Comparison of ENCODE assay signal across 21 cellular contexts in genomic region chr16:27718767-27719445, GRCh38.
DNase-seq lines count a peak whose midpoint lies in the region; ATAC-seq and TF ChIP-seq lines count a peak whose summit lies in the region.
"Had no signal": no experiment of that assay in that cellular context is flagged by ENCODE, and none has a peak within 500 bp of the region (broad histone marks: within the 10 kb centered on the region; RNA-seq: fewer than 3 reads in every experiment).

No MANE protein-coding gene starts in this region.

- no peak for TF ChIP-seq EP300 in SK-N-SH (IDR thresholded peaks at IDR 0.05; ENCODE audit: borderline replicate concordance in 1 of 2, low read depth in 1 of 2, low read length in 1 of 2)

- DNase-seq in SK-N-SH = peak; percentile 56
- peak; percentile 84 for DNase-seq in middle frontal gyrus (ENCODE audit: extremely low spot score, low spot score)
- DNase-seq in ACHN = no peak
- no peak for DNase-seq in NOMO-1 (lab: John Stamatoyannopoulos, UW; ENCODE audit: unreplicated experiment in 2 of 2)
- DNase-seq: activated T-cell treated with anti-CD3 and anti-CD28 coated beads, Interleukin-2, amount 50 U/mL, for 24 hours; COR-L47; GOT3; Karpas-422; mucosa of descending colon; NCI-H1436 treated with DMSO at 0.1 percent for 48 hours; NCI-H510A; PC-3; stimulated activated CD4-positive, alpha-beta T cell treated with anti-CD3 and anti-CD28 coated beads, Interleukin-4, amount 100 ng/mL, for 24 hours; stimulated activated naive B cell treated with anti-CD40 and anti-IgM and Interleukin-4, amounts not matched to agents 10 μg/mL and 1 μg/mL and 100 μg/mL, for 72 hours had no signal

- peaks cover 4 to 17% of the 10 kb centered on the region in 2 experiments for H3K36me3 ChIP-seq in SK-N-SH (replicated peaks in 1 of 2; ENCODE audit: control insufficient read depth in 1 of 2, insufficient read depth in 2 of 2, low read length in 1 of 2)
- no peaks in the 10 kb centered on the region for H3K36me3 ChIP-seq in ectodermal cell (ENCODE audit: control insufficient read depth, insufficient read depth, low read length)

- 72% methylated on average over 6 of the region's 7 CpGs for WGBS in SK-N-SH (ENCODE audit: low lambda C conversion rate)
- WGBS in ectodermal cell, 2 experiments = 35 to 42% methylated on average over 7 of the region's 7 CpGs

- H3K27me3 ChIP-seq in SK-N-SH (ENCODE audit: insufficient read depth) (no peaks in the 10 kb centered on the region), ectodermal cell (ENCODE audit: control insufficient read depth, insufficient read depth, low read length, poor library complexity, severe bottlenecking) (no peaks in the 10 kb centered on the region)
- H3K27me3 ChIP-seq: ascending aorta had no signal

- H3K4me1 ChIP-seq in SK-N-SH (ENCODE audit: control insufficient read depth in 1 of 2, insufficient read depth in 2 of 2, low read depth in 1 of 2, low read length in 1 of 2) (peaks cover 0 to 41% of the 10 kb centered on the region in 2 experiments; a peak in 2 of 4 replicates), ectodermal cell (ENCODE audit: control insufficient read depth, insufficient read depth, low read length) (peaks cover 32% of the 10 kb centered on the region)
- H3K4me1 ChIP-seq: ascending aorta had no signal

- H3K9me3 ChIP-seq in SK-N-SH = no peaks in the 10 kb centered on the region
- no peaks in the 10 kb centered on the region for H3K9me3 ChIP-seq in ectodermal cell (ENCODE audit: control insufficient read depth, low read length)
- H3K9me3 ChIP-seq: ascending aorta, mucosa of descending colon had no signal

- no peak overlapping the region for H2AFZ ChIP-seq in SK-N-SH (ENCODE audit: low read depth)

- TF ChIP-seq RAD21 in SK-N-SH (IDR thresholded peaks at IDR 0.05; ENCODE audit: low read length) = peak; percentile 22

- POLR2A ChIA-PET in SK-N-SH (lab: Yijun Ruan, JAX) = no interaction called here

- no peak overlapping the region for H3K4me2 ChIP-seq in SK-N-SH

- H3K79me2 ChIP-seq in SK-N-SH (ENCODE audit: insufficient read depth) = no peaks in the 10 kb centered on the region

- in situ Hi-C loops in ACHN (cut with HindIII; ENCODE audit: low pct_ligation_motif_present, low pct_unique_long_range_greater_than_20kb, low sequenced_read_pairs) = loop anchor here (25.0 kb wide), 1 partner anchor 118 kb away; no protein-coding TSS in a partner anchor

- H3K27ac ChIP-seq in SK-N-SH (ENCODE audit: low read depth in 2 of 2, low read length in 1 of 2) = peak overlapping the region in 1 of 2 experiments; percentile 65; a peak in 2 of 4 replicates
- peak overlapping the region; percentile 89 for H3K27ac ChIP-seq in ectodermal cell (ENCODE audit: insufficient read depth, low read depth, low read length, poor library complexity, severe bottlenecking)
- H3K27ac ChIP-seq in temporal lobe (ENCODE audit: low read depth, low read length) = peak overlapping the region; percentile 100
- H3K27ac ChIP-seq: ascending aorta had no signal

- TF ChIP-seq CTCF in SK-N-SH (IDR thresholded peaks at IDR 0.05) = no peak

- CTCF ChIA-PET in SK-N-SH (lab: Yijun Ruan, JAX) = interaction anchor here (1.0 to 1.7 kb wide), 4 partner anchors 11 to 79 kb away, joined by 3 to 4 read pairs (median 4); no protein-coding TSS in a partner anchor

- no peaks in the 10 kb centered on the region for H4K20me1 ChIP-seq in SK-N-SH (ENCODE audit: insufficient read depth)

- H3F3A ChIP-seq in SK-N-SH (replicated peaks; ENCODE audit: insufficient read depth) = no peaks in the 10 kb centered on the region

- H3K9ac ChIP-seq in SK-N-SH = no peak overlapping the region

- H3K4me3 ChIP-seq in SK-N-SH (ENCODE audit: low read depth in 2 of 2, low read length in 1 of 2) (no peak overlapping the region), ectodermal cell (ENCODE audit: insufficient read depth, low read depth, low read length) (no peak overlapping the region)
- H3K4me3 ChIP-seq: ascending aorta, mucosa of descending colon had no signal

- H3K9me2 ChIP-seq in SK-N-SH = no peaks in the 10 kb centered on the region

- ATAC-seq in SK-N-SH treated with all-trans-retinoic acid at 6 μM for 48 hours = no peak
- no peak for ATAC-seq in HG02885 (IDR thresholded peaks at IDR 0.05; ENCODE audit: poor library complexity, unreplicated experiment)
- ATAC-seq: activated CD4-positive, CD25-positive, alpha-beta regulatory T cell treated with anti-CD3 and anti-CD28 coated beads, Interleukin-2, amount 50 U/mL, for 24 hours; mucosa of descending colon; PC-3; right cardiac atrium; stimulated activated naive B cell treated with anti-CD40 and anti-IgM and Interleukin-4, amounts not matched to agents 10 μg/mL and 1 μg/mL and 100 μg/mL, for 72 hours had no signal

TF ChIP-seq in SK-N-SH, 30 proteins besides CTCF, POLR2A, EP300 and RAD21:
- TF ChIP-seq GATA2 (CRISPR knock-in tag; IDR thresholded peaks at IDR 0.05) = peak; percentile 81
- no peak for TF ChIP-seq TCF12 (IDR thresholded peaks at IDR 0.05)
- peak; percentile 53; the same call in 1 of the 2 replicates for TF ChIP-seq MXI1 (IDR thresholded peaks at IDR 0.05; ENCODE audit: low read depth, low read length)
TF ChIP-seq in SK-N-SH: peak in this region for 2.

TF ChIP-seq in SK-N-SH treated with all-trans-retinoic acid at 6 μM for 48 hours, 23 proteins besides CTCF, POLR2A, EP300 and RAD21 (continues in another document):
- TF ChIP-seq, protein P1, sequence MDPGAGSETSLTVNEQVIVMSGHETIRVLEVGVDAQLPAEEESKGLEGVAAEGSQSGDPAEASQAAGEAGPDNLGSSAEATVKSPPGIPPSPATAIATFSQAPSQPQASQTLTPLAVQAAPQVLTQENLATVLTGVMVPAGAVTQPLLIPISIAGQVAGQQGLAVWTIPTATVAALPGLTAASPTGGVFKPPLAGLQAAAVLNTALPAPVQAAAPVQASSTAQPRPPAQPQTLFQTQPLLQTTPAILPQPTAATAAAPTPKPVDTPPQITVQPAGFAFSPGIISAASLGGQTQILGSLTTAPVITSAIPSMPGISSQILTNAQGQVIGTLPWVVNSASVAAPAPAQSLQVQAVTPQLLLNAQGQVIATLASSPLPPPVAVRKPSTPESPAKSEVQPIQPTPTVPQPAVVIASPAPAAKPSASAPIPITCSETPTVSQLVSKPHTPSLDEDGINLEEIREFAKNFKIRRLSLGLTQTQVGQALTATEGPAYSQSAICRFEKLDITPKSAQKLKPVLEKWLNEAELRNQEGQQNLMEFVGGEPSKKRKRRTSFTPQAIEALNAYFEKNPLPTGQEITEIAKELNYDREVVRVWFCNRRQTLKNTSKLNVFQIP (CRISPR knock-in tag; IDR thresholded peaks at IDR 0.05; ENCODE audit: borderline replicate concordance, low read depth) = no peak
- TF ChIP-seq CSDC2 (CRISPR knock-in tag; IDR thresholded peaks at IDR 0.05) = no peak
- TF ChIP-seq ZNF8 (CRISPR knock-in tag; IDR thresholded peaks at IDR 0.05) = no peak
- TF ChIP-seq ZNF70 (CRISPR knock-in tag; IDR thresholded peaks at IDR 0.05) = no peak
- no peak for TF ChIP-seq TCF4 (CRISPR knock-in tag; IDR thresholded peaks at IDR 0.05; ENCODE audit: borderline replicate concordance)
- no peak for TF ChIP-seq OSR1 (CRISPR knock-in tag; IDR thresholded peaks at IDR 0.05)
- TF ChIP-seq CREB5 (CRISPR knock-in tag; IDR thresholded peaks at IDR 0.05; ENCODE audit: low read depth) = no peak
- TF ChIP-seq BACH2 (CRISPR knock-in tag; IDR thresholded peaks at IDR 0.05; ENCODE audit: borderline replicate concordance) = no peak
- no peak for TF ChIP-seq GLIS3 (CRISPR knock-in tag; IDR thresholded peaks at IDR 0.05)
- TF ChIP-seq ARNTL (CRISPR knock-in tag; IDR thresholded peaks at IDR 0.05; ENCODE audit: borderline replicate concordance, low read depth) = no peak
- TF ChIP-seq ZNF565 (CRISPR knock-in tag; conservative IDR thresholded peaks at IDR 0.05; ENCODE audit: low read depth) = no peak
- TF ChIP-seq, protein P2, sequence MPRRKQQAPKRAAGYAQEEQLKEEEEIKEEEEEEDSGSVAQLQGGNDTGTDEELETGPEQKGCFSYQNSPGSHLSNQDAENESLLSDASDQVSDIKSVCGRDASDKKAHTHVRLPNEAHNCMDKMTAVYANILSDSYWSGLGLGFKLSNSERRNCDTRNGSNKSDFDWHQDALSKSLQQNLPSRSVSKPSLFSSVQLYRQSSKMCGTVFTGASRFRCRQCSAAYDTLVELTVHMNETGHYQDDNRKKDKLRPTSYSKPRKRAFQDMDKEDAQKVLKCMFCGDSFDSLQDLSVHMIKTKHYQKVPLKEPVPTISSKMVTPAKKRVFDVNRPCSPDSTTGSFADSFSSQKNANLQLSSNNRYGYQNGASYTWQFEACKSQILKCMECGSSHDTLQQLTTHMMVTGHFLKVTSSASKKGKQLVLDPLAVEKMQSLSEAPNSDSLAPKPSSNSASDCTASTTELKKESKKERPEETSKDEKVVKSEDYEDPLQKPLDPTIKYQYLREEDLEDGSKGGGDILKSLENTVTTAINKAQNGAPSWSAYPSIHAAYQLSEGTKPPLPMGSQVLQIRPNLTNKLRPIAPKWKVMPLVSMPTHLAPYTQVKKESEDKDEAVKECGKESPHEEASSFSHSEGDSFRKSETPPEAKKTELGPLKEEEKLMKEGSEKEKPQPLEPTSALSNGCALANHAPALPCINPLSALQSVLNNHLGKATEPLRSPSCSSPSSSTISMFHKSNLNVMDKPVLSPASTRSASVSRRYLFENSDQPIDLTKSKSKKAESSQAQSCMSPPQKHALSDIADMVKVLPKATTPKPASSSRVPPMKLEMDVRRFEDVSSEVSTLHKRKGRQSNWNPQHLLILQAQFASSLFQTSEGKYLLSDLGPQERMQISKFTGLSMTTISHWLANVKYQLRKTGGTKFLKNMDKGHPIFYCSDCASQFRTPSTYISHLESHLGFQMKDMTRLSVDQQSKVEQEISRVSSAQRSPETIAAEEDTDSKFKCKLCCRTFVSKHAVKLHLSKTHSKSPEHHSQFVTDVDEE (CRISPR knock-in tag; IDR thresholded peaks at IDR 0.05) = no peak
- TF ChIP-seq ZFP3 (CRISPR knock-in tag; IDR thresholded peaks at IDR 0.05) = no peak
- TF ChIP-seq PPARA (CRISPR knock-in tag; IDR thresholded peaks at IDR 0.05; ENCODE audit: borderline replicate concordance) = no peak
- TF ChIP-seq RARB (CRISPR knock-in tag; IDR thresholded peaks at IDR 0.05) = no peak

Comparison
In these comparisons a context has a peak if more than half of its experiments do, and no peak if none do; other contexts are left out.
1. DNase-seq: peak in SK-N-SH (single experiment) and middle frontal gyrus (single experiment); none in ACHN (single experiment) and NOMO-1 (0 of 2).